In genomic region chr11:19374189-19374588, GRCh38 we compare ENCODE assay signal across 14 cellular contexts.
A peak's percentile ranks its signal among the peaks of the same experiment; 100 is the strongest.
DNase-seq lines count a peak whose midpoint lies in the region; ATAC-seq and TF ChIP-seq lines count a peak whose summit lies in the region.
"Had no signal": no experiment of that assay in that cellular context is flagged by ENCODE, and none has a peak within 500 bp of the region (broad histone marks: within the 10 kb centered on the region; RNA-seq: fewer than 3 reads in every experiment).

No MANE protein-coding gene starts in this region.

- no peak for ATAC-seq in GM19452 (IDR thresholded peaks at IDR 0.05; ENCODE audit: unreplicated experiment)
- no peak for ATAC-seq in activated CD8-positive, alpha-beta T cell treated with anti-CD3 and anti-CD28 coated beads for 36 hours

- H3K9me3 ChIP-seq in MG63, result no peaks in the 10 kb centered on the region
- H3K9me3 ChIP-seq in mammary epithelial cell (replicated peaks; ENCODE audit: insufficient read depth, low read length), result no peaks in the 10 kb centered on the region
- H3K9me3 ChIP-seq: esophagus squamous epithelium, transverse colon had no signal

- H3K27me3 ChIP-seq in MG63, result no peaks in the 10 kb centered on the region
- H3K27me3 ChIP-seq in mammary epithelial cell (ENCODE audit: insufficient read depth, low read length), result no peaks in the 10 kb centered on the region
- H3K27me3 ChIP-seq: transverse colon had no signal

- H3K4me2 ChIP-seq in mammary epithelial cell (ENCODE audit: insufficient read depth, low read depth, low read length), result peak overlapping the region; percentile 3

- CTCF ChIA-PET in mammary epithelial cell (lab: Charles Lee; ENCODE audit: low non-redundant PET), result interaction anchor here (0.6 kb wide), 1 partner anchor 608 kb away, joined by 10 read pairs; no protein-coding TSS in a partner anchor
- CTCF ChIA-PET in activated CD8-positive, alpha-beta T cell treated with anti-CD3 and anti-CD28 coated beads for 36 hours (lab: Charles Lee), result interaction anchor here (1.4 to 1.5 kb wide), 2 partner anchors 12 to 26 kb away, joined by 3 to 4 read pairs; no protein-coding TSS in a partner anchor

- 0% methylated on average over 1 of the region's 1 CpG for WGBS in mammary epithelial cell (ENCODE audit: low coverage, missing lambda C conversion rate)

- H3K36me3 ChIP-seq in MG63, result no peaks in the 10 kb centered on the region
- H3K36me3 ChIP-seq in mammary epithelial cell (ENCODE audit: insufficient read depth, low read length), result no peaks in the 10 kb centered on the region
- H3K36me3 ChIP-seq: esophagus squamous epithelium, transverse colon had no signal

- no peak overlapping the region for H3K9ac ChIP-seq in mammary epithelial cell (ENCODE audit: insufficient read depth, low read length)

- H3K4me1 Mint-ChIP-seq in activated CD8-positive, alpha-beta T cell treated with anti-CD3 and anti-CD28 coated beads for 36 hours (ENCODE audit: low read depth), result no peaks in the 10 kb centered on the region

- H4K20me1 ChIP-seq in mammary epithelial cell (ENCODE audit: insufficient read depth, low read length), result no peaks in the 10 kb centered on the region

- in situ Hi-C loops in mammary epithelial cell (cut with MboI; ENCODE audit: low sequenced_read_pairs in 2 of 2), result no loop called here

- H3K4me3 Mint-ChIP-seq in activated CD8-positive, alpha-beta T cell treated with anti-CD3 and anti-CD28 coated beads for 36 hours, result no peak overlapping the region

- peaks cover 8% of the 10 kb centered on the region for H3K27me3 Mint-ChIP-seq in activated CD8-positive, alpha-beta T cell treated with anti-CD3 and anti-CD28 coated beads for 36 hours

- H3K4me3 ChIP-seq in AG09309 (ENCODE audit: control insufficient read depth, low read depth, low read length) (no peak overlapping the region), MG63 (no peak overlapping the region), mammary epithelial cell (replicated peaks in 1 of 3; ENCODE audit: insufficient read depth in 1 of 3, low read depth in 2 of 3, low read length in 3 of 3) (no peak overlapping the region)
- H3K4me3 ChIP-seq: esophagus squamous epithelium, transverse colon had no signal

- peak overlapping the region; percentile 64 for H3K27ac ChIP-seq in mammary epithelial cell (ENCODE audit: insufficient read depth, low read depth, low read length)
- H3K27ac ChIP-seq: transverse colon had no signal

- no peaks in the 10 kb centered on the region for H3K79me2 ChIP-seq in mammary epithelial cell (ENCODE audit: insufficient read depth, low read length)

- peaks cover 40% of the 10 kb centered on the region for H3K4me1 ChIP-seq in mammary epithelial cell (ENCODE audit: insufficient read depth, low read length)

- dilution Hi-C loops in mammary epithelial cell (cut with HindIII; ENCODE audit: low sequenced_read_pairs), result no loop called here

- H3K27ac Mint-ChIP-seq in activated CD8-positive, alpha-beta T cell treated with anti-CD3 and anti-CD28 coated beads for 36 hours, result no peak overlapping the region

- H3K36me3 Mint-ChIP-seq in activated CD8-positive, alpha-beta T cell treated with anti-CD3 and anti-CD28 coated beads for 36 hours (ENCODE audit: low read depth), result no peaks in the 10 kb centered on the region

- no peaks in the 10 kb centered on the region for H3K9me3 Mint-ChIP-seq in activated CD8-positive, alpha-beta T cell treated with anti-CD3 and anti-CD28 coated beads for 36 hours

- intact Hi-C loops in mammary epithelial cell (cut with micrococcal nuclease), result loop anchor here (2.0 kb wide), 1 partner anchor 69 kb away; no protein-coding TSS in a partner anchor
- intact Hi-C loops in activated CD8-positive, alpha-beta T cell treated with anti-CD3 and anti-CD28 coated beads for 36 hours (cut with micrococcal nuclease), result no loop called here

- no peak overlapping the region for H2AFZ ChIP-seq in mammary epithelial cell (ENCODE audit: low read depth, low read length)

- no TSS peak for BruUV-seq in mammary epithelial cell (replicated peaks; lab: Mats Ljungman, UMichigan)

- no peak for TF ChIP-seq CTCF in AG09309 (IDR thresholded peaks at IDR 0.05; ENCODE audit: control insufficient read depth, insufficient read depth, low read depth, low read length, missing control alignments)
- no peak for TF ChIP-seq CTCF in mammary epithelial cell (conservative IDR thresholded peaks at IDR 0.05 in 1 of 2, IDR thresholded peaks at IDR 0.05 in 1 of 2; ENCODE audit: extremely low read depth in 1 of 2, insufficient read depth in 1 of 2, low read depth in 1 of 2, low read length in 2 of 2)
- no peak for TF ChIP-seq CTCF in activated CD8-positive, alpha-beta T cell treated with anti-CD3 and anti-CD28 coated beads for 36 hours (IDR thresholded peaks at IDR 0.05)

- POLR2A ChIA-PET in activated CD8-positive, alpha-beta T cell treated with anti-CD3 and anti-CD28 coated beads for 36 hours (lab: Charles Lee), result no interaction called here

- DNase-seq in AG09309 (ENCODE audit: low read depth), result peak; percentile 94
- DNase-seq in MG63, result peak; percentile 84
- peak; percentile 93 for DNase-seq in mammary epithelial cell
- DNase-seq in kidney glomerular epithelial cell (lab: John Stamatoyannopoulos, UW), result peak; percentile 92
- no peak for DNase-seq in activated gamma-delta T cell treated with Interleukin-2 at 50 U/mL for 16 hours
- DNase-seq in activated CD8-positive, alpha-beta T cell treated with anti-CD3 and anti-CD28 coated beads for 36 hours, result no peak
- no peak for DNase-seq in NCI-H2081 (lab: John Stamatoyannopoulos, UW)
- DNase-seq: amygdala, COR-L47, esophagus squamous epithelium, NCI-H2227 treated with DMSO at 0.1 percent for 48 hours, T-helper 1 cell, transverse colon had no signal

Comparison
In these comparisons a context has a peak if more than half of its experiments do, and no peak if none do; other contexts are left out.
1. DNase-seq: peak in AG09309 (single experiment), MG63 (single experiment), mammary epithelial cell (single experiment) and kidney glomerular epithelial cell (single experiment); none in activated gamma-delta T cell treated with Interleukin-2 at 50 U/mL for 16 hours (single experiment), activated CD8-positive, alpha-beta T cell treated with anti-CD3 and anti-CD28 coated beads for 36 hours (single experiment) and NCI-H2081 (0 of 2).